2 cellular contexts compared by ENCODE assay signal in the genomic region with DNA sequence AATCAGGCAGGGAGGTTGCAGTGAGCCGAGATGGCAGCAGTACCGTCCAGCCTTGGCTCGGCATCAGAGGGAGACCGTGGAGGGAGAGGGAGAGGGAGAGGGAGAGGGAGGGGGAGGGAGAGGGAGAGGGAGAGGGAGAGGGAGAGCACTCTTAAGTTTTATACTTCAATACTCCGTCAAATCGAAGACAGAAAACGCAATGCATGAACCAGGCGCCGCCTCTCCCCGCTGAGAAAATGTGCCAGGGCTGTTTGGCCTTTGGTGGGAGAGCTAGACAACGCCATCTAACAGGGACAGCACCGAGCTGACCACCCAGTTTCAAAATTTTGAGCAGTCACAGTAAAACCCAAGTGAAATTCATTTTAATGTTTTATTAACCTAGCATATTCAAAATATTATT. TPM values are rescaled to one million over a fixed set of nuclear protein-coding genes. Genes with fewer than 3 reads are reported as not detected.
"Had no signal": no experiment of that assay in that cellular context is flagged by ENCODE, and none has a peak within 500 bp of the region (broad histone marks: within the 10 kb centered on the region; RNA-seq: fewer than 3 reads in every experiment).

No MANE protein-coding gene starts in this region.

RNA-seq across cellular contexts. Expression of gene GPER1, which starts 60.0 kb away (rescaled TPM):
- total RNA-seq: GM23338, H9 had no signal
